In the genomic region with DNA sequence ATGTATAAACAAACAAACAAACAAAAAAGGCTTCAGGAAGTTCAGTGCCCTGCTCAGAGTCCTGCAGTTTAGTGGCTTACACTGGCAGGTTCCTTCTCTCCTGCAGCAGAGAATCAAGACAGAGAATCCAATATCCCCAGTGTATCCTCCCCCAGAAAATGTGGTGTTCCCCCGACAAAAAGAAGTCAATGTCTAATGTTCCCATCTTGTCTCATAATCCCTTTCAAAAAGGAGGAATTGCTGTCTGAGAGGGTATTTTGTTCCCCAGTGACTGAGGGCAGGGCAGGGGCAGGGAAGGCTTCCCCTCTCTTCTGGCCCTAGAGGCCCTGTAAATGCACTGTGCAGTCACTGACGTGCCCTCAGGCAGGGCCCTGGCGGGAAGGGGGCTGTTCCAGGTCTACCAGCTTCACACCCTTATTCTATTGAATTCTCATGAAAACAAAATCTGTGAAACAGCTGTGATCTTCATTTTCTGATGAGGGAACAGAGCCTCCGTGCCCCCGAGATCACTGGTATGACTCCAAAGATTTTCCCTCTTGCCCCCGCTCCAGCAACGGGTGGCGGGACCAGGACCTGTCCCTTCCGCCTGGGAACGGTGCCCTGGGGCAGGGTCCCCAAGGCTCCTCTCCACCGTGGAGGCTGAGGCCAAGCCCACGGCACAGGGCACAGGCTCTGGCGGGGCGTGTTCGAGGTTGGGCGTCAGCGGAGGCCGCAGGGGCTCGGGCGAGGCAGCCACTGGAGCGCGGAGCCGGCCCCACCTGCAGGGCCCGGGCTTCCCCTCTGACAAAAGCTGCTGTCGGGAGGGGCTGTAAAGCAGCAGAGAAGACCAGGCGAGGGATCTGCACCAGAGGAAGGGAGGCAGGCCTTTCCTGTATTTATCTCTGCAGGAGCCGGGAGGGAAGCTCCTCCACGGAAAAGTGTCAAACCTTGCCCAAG, we compare ENCODE assay signal across 10 cellular contexts. TPM values are rescaled to one million over a fixed set of nuclear protein-coding genes. Genes with fewer than 3 reads are reported as not detected.
DNase-seq lines count a peak whose midpoint lies in the region; ATAC-seq lines count a peak whose summit lies in the region.
"Had no signal": no experiment of that assay in that cellular context is flagged by ENCODE, and none has a peak within 500 bp of the region (broad histone marks: within the 10 kb centered on the region; RNA-seq: fewer than 3 reads in every experiment).

No MANE protein-coding gene starts in this region.

- H3K4me3 Mint-ChIP-seq in memory B cell, result peak overlapping the region; percentile 78
- H3K4me3 Mint-ChIP-seq in activated CD8-positive, alpha-beta memory T cell treated with anti-CD3 and anti-CD28 coated beads, Interleukin-2, amount 10 ng/mL, durations not matched to agents 7 days and 5 days, result no peak overlapping the region

- CTCF ChIA-PET in activated CD8-positive, alpha-beta memory T cell treated with anti-CD3 and anti-CD28 coated beads, Interleukin-2, amount 10 ng/mL, durations not matched to agents 7 days and 5 days (lab: Charles Lee), result interaction anchor here (2.4 kb wide), 1 partner anchor 13 kb away, joined by 9 read pairs; no protein-coding TSS in a partner anchor

- no peaks in the 10 kb centered on the region for H3K36me3 Mint-ChIP-seq in memory B cell
- no peaks in the 10 kb centered on the region for H3K36me3 Mint-ChIP-seq in activated CD8-positive, alpha-beta memory T cell treated with anti-CD3 and anti-CD28 coated beads, Interleukin-2, amount 10 ng/mL, durations not matched to agents 7 days and 5 days

- H3K27me3 Mint-ChIP-seq in memory B cell, result no peaks in the 10 kb centered on the region
- H3K27me3 Mint-ChIP-seq in activated CD8-positive, alpha-beta memory T cell treated with anti-CD3 and anti-CD28 coated beads, Interleukin-2, amount 10 ng/mL, durations not matched to agents 7 days and 5 days, result peaks cover 13% of the 10 kb centered on the region

- peak overlapping the region; percentile 100 for H3K27ac Mint-ChIP-seq in memory B cell
- H3K27ac Mint-ChIP-seq in activated CD8-positive, alpha-beta memory T cell treated with anti-CD3 and anti-CD28 coated beads, Interleukin-2, amount 10 ng/mL, durations not matched to agents 7 days and 5 days, result no peak overlapping the region

- H3K9me3 Mint-ChIP-seq in memory B cell, result no peaks in the 10 kb centered on the region
- no peaks in the 10 kb centered on the region for H3K9me3 Mint-ChIP-seq in activated CD8-positive, alpha-beta memory T cell treated with anti-CD3 and anti-CD28 coated beads, Interleukin-2, amount 10 ng/mL, durations not matched to agents 7 days and 5 days (ENCODE audit: low read depth)

- ATAC-seq in GM18511 (IDR thresholded peaks at IDR 0.05; ENCODE audit: unreplicated experiment), result peak; percentile 68
- peak; percentile 65 for ATAC-seq in GM21717 (IDR thresholded peaks at IDR 0.05; ENCODE audit: unreplicated experiment)
- peak; percentile 36 for ATAC-seq in HG03575 (IDR thresholded peaks at IDR 0.05; ENCODE audit: extremely low read depth, insufficient number of reproducible peaks, low FRiP score, unreplicated experiment)
- ATAC-seq in memory B cell (ENCODE audit: low read depth), result peak; percentile 66
- no peak for ATAC-seq in activated CD8-positive, alpha-beta memory T cell treated with anti-CD3 and anti-CD28 coated beads, Interleukin-2, amount 10 ng/mL, durations not matched to agents 7 days and 5 days

- H3K4me1 Mint-ChIP-seq in memory B cell, result peaks cover 45% of the 10 kb centered on the region
- H3K4me1 Mint-ChIP-seq in activated CD8-positive, alpha-beta memory T cell treated with anti-CD3 and anti-CD28 coated beads, Interleukin-2, amount 10 ng/mL, durations not matched to agents 7 days and 5 days, result no peaks in the 10 kb centered on the region

- DNase-seq in memory B cell (ENCODE audit: low spot score in 2 of 2) (peak; percentile 92 to 95), NK-92 (lab: John Stamatoyannopoulos, UW; ENCODE audit: unreplicated experiment) (no peak), HuH-7 (ENCODE audit: low spot score) (no peak)
- DNase-seq in activated CD8-positive, alpha-beta memory T cell treated with anti-CD3 and anti-CD28 coated beads, Interleukin-2, amount 10 ng/mL, durations not matched to agents 7 days and 5 days, result no peak
- no peak for DNase-seq in stimulated activated CD4-positive, alpha-beta T cell treated with anti-CD3 and anti-CD28 coated beads, Interleukin-4, amount 100 ng/mL, for 24 hours
- DNase-seq: right lobe of liver had no signal

RNA-seq across cellular contexts. Expression of gene WDFY4, which starts 13.4 kb away (rescaled TPM):
- total RNA-seq in activated CD8-positive, alpha-beta memory T cell treated with anti-CD3 and anti-CD28 coated beads, Interleukin-2, amount 10 ng/mL, durations not matched to agents 7 days and 5 days, result under 1 TPM in 1 of 2 experiments, not detected in 1; 0.06 TPM
- total RNA-seq: epithelial cell of proximal tubule had no signal

Comparison
In these comparisons a context has a peak if more than half of its experiments do, and no peak if none do; other contexts are left out.
1. DNase-seq: peak in memory B cell (2 of 2); none in NK-92 (single experiment), HuH-7 (single experiment), activated CD8-positive, alpha-beta memory T cell treated with anti-CD3 and anti-CD28 coated beads, Interleukin-2, amount 10 ng/mL, durations not matched to agents 7 days and 5 days (single experiment) and stimulated activated CD4-positive, alpha-beta T cell treated with anti-CD3 and anti-CD28 coated beads, Interleukin-4, amount 100 ng/mL, for 24 hours (single experiment).